In genomic region chr20:325043-325888, GRCh38 we compare ENCODE assay signal across 8 cellular contexts. TPM values are rescaled to one million over a fixed set of nuclear protein-coding genes. Genes with fewer than 3 reads are reported as not detected.
DNase-seq lines count a peak whose midpoint lies in the region; ATAC-seq, FAIRE-seq and TF ChIP-seq lines count a peak whose summit lies in the region.

SOX12 (plus strand) TSS chr20:325552; CDS start chr20:325925, 373 bp downstream.

- ATAC-seq in GM21528 (IDR thresholded peaks at IDR 0.05; ENCODE audit: low FRiP score, unreplicated experiment), result peak; percentile 64

- H3K4me1 ChIP-seq in OCI-LY1 (ENCODE audit: insufficient read depth, low read length, severe bottlenecking) (peaks cover 34% of the 10 kb centered on the region), endothelial cell of umbilical vein (ENCODE audit: control insufficient read depth, extremely low read depth, insufficient read depth, low read length) (peaks cover 25% of the 10 kb centered on the region)

- dilution Hi-C loops in endothelial cell of umbilical vein (cut with MboI; ENCODE audit: extremely low pct_ligation_motif_present, low sequenced_read_pairs), result no loop called here

- H3K9me2 ChIP-seq in OCI-LY1 (ENCODE audit: low read depth, low read length), result no peaks in the 10 kb centered on the region

- H3K9me3 ChIP-seq in OCI-LY1 (ENCODE audit: low read length) (no peaks in the 10 kb centered on the region), endothelial cell of umbilical vein (replicated peaks; ENCODE audit: control insufficient read depth, insufficient read depth, low read length) (no peaks in the 10 kb centered on the region)

- H3K79me2 ChIP-seq in OCI-LY1 (ENCODE audit: insufficient read depth, low read length) (no peaks in the 10 kb centered on the region), endothelial cell of umbilical vein (ENCODE audit: control insufficient read depth, insufficient read depth, low read length) (peaks cover 15% of the 10 kb centered on the region)

- DNase-seq in DMS 273 treated with DMSO at 0.1 percent for 48 hours (lab: John Stamatoyannopoulos, UW) (peak; percentile 92), HuH-7.5 (ENCODE audit: low spot score) (peak; percentile 92), activated T-cell treated with anti-CD3 and anti-CD28 coated beads for 1 hour (ENCODE audit: low read depth) (peak; percentile 96), endothelial cell of umbilical vein (ENCODE audit: low read depth, low spot score) (peak; percentile 95), midbrain (lab: John Stamatoyannopoulos, UW) (peak; percentile 93)
- DNase-seq in stimulated activated CD8-positive, alpha-beta memory T cell treated with anti-CD3 and anti-CD28 coated beads, Interleukin-2, amount 100 ng/mL, for 1 hour (ENCODE audit: low read depth in 2 of 2), result peak; percentile 93 to 96

- no peaks in the 10 kb centered on the region for H3K27me3 ChIP-seq in OCI-LY1 (ENCODE audit: insufficient read depth, low read length)
- H3K27me3 ChIP-seq in endothelial cell of umbilical vein (ENCODE audit: control insufficient read depth in 2 of 2, insufficient read depth in 2 of 2, low read length in 2 of 2), result no peaks in the 10 kb centered on the region

- BruUV-seq in endothelial cell of umbilical vein (replicated peaks; lab: Mats Ljungman, UMichigan), result no TSS peak

- CTCF ChIA-PET in endothelial cell of umbilical vein (lab: Charles Lee), result interaction anchor here (0.9 to 4.2 kb wide), 8 partner anchors 13 to 106 kb away, joined by 3 to 39 read pairs (median 8); partner anchors contain the start of gene ZCCHC3

- peak; percentile 27 for TF ChIP-seq POLR2A in endothelial cell of umbilical vein (IDR thresholded peaks at IDR 0.05; ENCODE audit: low read depth, low read length)

- H3K9ac ChIP-seq in OCI-LY1 (ENCODE audit: low read length), result peak within 1 kb of the TSS; percentile 88
- H3K9ac ChIP-seq in endothelial cell of umbilical vein (replicated peaks; ENCODE audit: extremely low read depth, insufficient read depth, low read length), result peak within 1 kb of the TSS; percentile 65

- intact Hi-C loops in endothelial cell of umbilical vein (cut with micrococcal nuclease), result loop anchor here (1.0 kb wide), 1 partner anchor 58 kb away; no protein-coding TSS in a partner anchor

- peak; percentile 90 for FAIRE-seq in endothelial cell of umbilical vein (lab: Jason Lieb, UNC)

- peak within 1 kb of the TSS; percentile 95 for H3K27ac ChIP-seq in OCI-LY1 (ENCODE audit: low read depth, low read length, poor library complexity, severe bottlenecking)
- peak within 1 kb of the TSS; percentile 67 for H3K27ac ChIP-seq in endothelial cell of umbilical vein (ENCODE audit: insufficient read depth, low read depth, low read length)

- no peaks in the 10 kb centered on the region for H3K9me1 ChIP-seq in endothelial cell of umbilical vein (replicated peaks; ENCODE audit: control insufficient read depth, extremely low read depth, insufficient read depth, low read length)

- H3K4me3 ChIP-seq in OCI-LY1 (ENCODE audit: low read depth, low read length, poor library complexity, severe bottlenecking) (peak within 1 kb of the TSS; percentile 81), endothelial cell of umbilical vein (replicated peaks in 1 of 3; ENCODE audit: insufficient read depth in 1 of 3, low read depth in 1 of 3, low read length in 3 of 3) (peak within 1 kb of the TSS; percentile 54 to 73 (median 69))

- TF ChIP-seq CTCF in OCI-LY1 (IDR thresholded peaks at IDR 0.05; ENCODE audit: low read length) (no peak), endothelial cell of umbilical vein (IDR thresholded peaks at IDR 0.05; ENCODE audit: extremely low read depth in 1 of 2, insufficient read depth in 1 of 2, low read depth in 1 of 2, low read length in 2 of 2) (no peak)

- POLR2A ChIA-PET in endothelial cell of umbilical vein (lab: Charles Lee), result interaction anchor here (1.0 to 2.1 kb wide), 3 partner anchors 15 to 27 kb away, joined by 3 to 9 read pairs (median 6); no protein-coding TSS in a partner anchor

- no peaks in the 10 kb centered on the region for H3F3A ChIP-seq in OCI-LY1 (ENCODE audit: insufficient read depth, low read length)

- H4K20me1 ChIP-seq in OCI-LY1 (ENCODE audit: insufficient read depth, low read length) (no peaks in the 10 kb centered on the region), endothelial cell of umbilical vein (replicated peaks; ENCODE audit: control insufficient read depth, extremely low read depth, insufficient read depth, low read length) (no peaks in the 10 kb centered on the region)

- H3K4me2 ChIP-seq in OCI-LY1 (ENCODE audit: low read length) (peak within 1 kb of the TSS; percentile 85), endothelial cell of umbilical vein (ENCODE audit: insufficient read depth, low read length) (peak within 1 kb of the TSS; percentile 89)

- H2AFZ ChIP-seq in OCI-LY1 (ENCODE audit: low read length), result no peak within 1 kb of the TSS
- H2AFZ ChIP-seq in endothelial cell of umbilical vein (ENCODE audit: low read depth, low read length), result peak within 1 kb of the TSS; percentile 68

- H3K36me3 ChIP-seq in OCI-LY1 (ENCODE audit: insufficient read depth, low read length) (peaks cover 4% of the 10 kb centered on the region; the same call in 1 of the 2 replicates), endothelial cell of umbilical vein (ENCODE audit: control insufficient read depth in 2 of 2, extremely low read depth in 1 of 2, insufficient read depth in 2 of 2, low read length in 2 of 2) (no peaks in the 10 kb centered on the region)

TF ChIP-seq in endothelial cell of umbilical vein, 7 proteins besides CTCF, POLR2A, EP300 and RAD21:
- TF ChIP-seq EZH2 (IDR thresholded peaks at IDR 0.05; ENCODE audit: borderline replicate concordance, low read depth, low read length, severe bottlenecking) (no peak), POLR2AphosphoS5 (IDR thresholded peaks at IDR 0.05; ENCODE audit: insufficient read depth, low read depth, low read length) (peak; percentile 49), MAX (IDR thresholded peaks at IDR 0.05; ENCODE audit: insufficient read depth, insufficient read length) (no peak), FOS (IDR thresholded peaks at IDR 0.05; ENCODE audit: borderline replicate concordance, insufficient read depth, low read length) (no peak), GATA2 (IDR thresholded peaks at IDR 0.05; ENCODE audit: insufficient read depth, insufficient read length, low read depth, low read length) (no peak), JUN (IDR thresholded peaks at IDR 0.05; ENCODE audit: borderline replicate concordance, insufficient read depth, insufficient read length, low read depth) (no peak), MYC (IDR thresholded peaks at IDR 0.05; ENCODE audit: low read depth, low read length) (no peak)

RNA-seq across cellular contexts. Expression of gene SOX12, which starts in this region (rescaled TPM):
- 32.2 and 37.7 TPM in 2 replicates for total RNA-seq in endothelial cell of umbilical vein
- polyA plus RNA-seq in endothelial cell of umbilical vein, result 5.7 and 6.2 TPM in 2 replicates
- polyA plus RNA-seq in endothelial cell of umbilical vein (2011; cell fraction: cytosol; rRNA removed), result 5.4 and 6.7 TPM in 2 replicates
- polyA plus RNA-seq in endothelial cell of umbilical vein (2011; cell fraction: nucleus; rRNA removed), result 8.9 and 9.2 TPM in 2 replicates
- polyA plus RNA-seq in endothelial cell of umbilical vein (2012), result 16.2 and 21.0 TPM in 2 replicates
- polyA minus RNA-seq in endothelial cell of umbilical vein, result 2.9 and 5.5 TPM in 2 replicates
- polyA minus RNA-seq in endothelial cell of umbilical vein (2011; cell fraction: cytosol; rRNA and poly(A)+ RNA removed), result 3.1 TPM
- polyA minus RNA-seq in endothelial cell of umbilical vein (2011; cell fraction: nucleus; rRNA and poly(A)+ RNA removed), result 2.2 and 3.9 TPM in 2 replicates

Comparison
In these comparisons a context has a peak if more than half of its experiments do, and no peak if none do; other contexts are left out.
1. Peak in every context shown above with its lines: DNase-seq, ATAC-seq, H3K4me3 ChIP-seq and H3K27ac ChIP-seq.